Comparison of ENCODE assay signal across 28 cellular contexts in the genomic region with DNA sequence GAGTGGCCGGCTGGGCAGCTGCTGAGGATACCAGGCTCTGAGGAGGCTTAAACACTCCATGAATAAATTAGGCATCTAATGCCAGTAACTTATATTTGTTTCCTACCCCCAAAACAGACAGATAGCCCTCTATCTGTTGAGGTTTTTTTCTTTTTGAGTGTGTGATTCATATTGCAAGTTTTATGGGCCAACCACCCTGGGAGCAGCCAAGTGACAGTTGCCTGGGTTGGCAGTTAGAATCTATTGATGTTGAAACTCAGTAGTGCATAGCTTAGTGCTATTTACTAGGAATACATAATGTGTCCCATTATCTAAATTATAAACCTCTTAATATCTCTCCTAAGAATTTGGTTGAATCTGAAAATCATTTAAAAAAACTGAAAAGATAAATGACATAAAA.
"Had no signal": no experiment of that assay in that cellular context is flagged by ENCODE, and none has a peak within 500 bp of the region (broad histone marks: within the 10 kb centered on the region; RNA-seq: fewer than 3 reads in every experiment).

No MANE protein-coding gene starts in this region.

- H2AFZ ChIP-seq: neural progenitor cell, parathyroid adenoma had no signal

- H3K27ac ChIP-seq: esophagus squamous epithelium, heart right ventricle, left lung, neural progenitor cell, parathyroid adenoma, right lobe of liver, suprapubic skin, transverse colon, upper lobe of right lung, uterus had no signal

- H3K4me1 Mint-ChIP-seq: stimulated activated naive CD8-positive, alpha-beta T cell treated with anti-CD3 and anti-CD28 coated beads, Interleukin-15, amount 100 ng/mL, for 72 hours had no signal

- H3K9ac ChIP-seq: neural progenitor cell, parathyroid adenoma had no signal

- H3K79me2 ChIP-seq: parathyroid adenoma had no signal

- H3K27ac Mint-ChIP-seq: effector memory CD8-positive, alpha-beta T cell; naive thymus-derived CD4-positive, alpha-beta T cell; nephron; neural progenitor cell; progenitor cell of endocrine pancreas; stimulated activated naive CD8-positive, alpha-beta T cell treated with anti-CD3 and anti-CD28 coated beads, Interleukin-15, amount 100 ng/mL, for 72 hours had no signal

- DNase-seq: effector memory CD8-positive, alpha-beta T cell; erythroblast; esophagus squamous epithelium; foreskin melanocyte; glutamatergic neuron; heart right ventricle; hippocampal formation; left cardiac atrium; left lung; mesenchymal stem cell; midbrain; naive thymus-derived CD4-positive, alpha-beta T cell; right lobe of liver; stimulated activated CD4-positive, alpha-beta T cell treated with anti-CD3 and anti-CD28 coated beads, Interleukin-12 subunit alpha, Interleukin-12 subunit beta, amount 100 ng/mL, for 4 hours; stimulated activated CD4-positive, alpha-beta T cell treated with anti-CD3 and anti-CD28 coated beads, Interleukin-1b, Interleukin-23, amount 100 ng/mL, for 48 hours; stimulated activated CD4-positive, alpha-beta T cell treated with anti-CD3 and anti-CD28 coated beads, Interleukin-4, amount 100 ng/mL, for 1 hour; stimulated activated CD8-positive, alpha-beta memory T cell treated with anti-CD3 and anti-CD28 coated beads, Interleukin-4, amount 100 ng/mL, for 48 hours; stimulated activated naive CD4-positive, alpha-beta T cell; stimulated activated naive CD8-positive, alpha-beta T cell treated with anti-CD3 and anti-CD28 coated beads, Interleukin-15, amount 100 ng/mL, for 72 hours; transverse colon; upper lobe of right lung; uterus had no signal

- H3K4me2 ChIP-seq: neural progenitor cell, smooth muscle cell had no signal

- H3K36me3 ChIP-seq: esophagus squamous epithelium, heart right ventricle, left lung, neural progenitor cell, right lobe of liver, suprapubic skin, transverse colon, upper lobe of right lung, uterus had no signal

- H3K9me3 Mint-ChIP-seq: effector memory CD8-positive, alpha-beta T cell; nephron; neural progenitor cell; stimulated activated naive CD8-positive, alpha-beta T cell treated with anti-CD3 and anti-CD28 coated beads, Interleukin-15, amount 100 ng/mL, for 72 hours had no signal

- H3K4me1 ChIP-seq: esophagus squamous epithelium, heart right ventricle, left lung, parathyroid adenoma, right lobe of liver, suprapubic skin, transverse colon, upper lobe of right lung, uterus had no signal

- H3K4me3 Mint-ChIP-seq: effector memory CD8-positive, alpha-beta T cell; naive thymus-derived CD4-positive, alpha-beta T cell; nephron; neural progenitor cell; stimulated activated naive CD8-positive, alpha-beta T cell treated with anti-CD3 and anti-CD28 coated beads, Interleukin-15, amount 100 ng/mL, for 72 hours had no signal

- H3K27me3 ChIP-seq: neural progenitor cell, right lobe of liver, transverse colon, upper lobe of right lung, uterus had no signal

- H3K9me3 ChIP-seq: esophagus squamous epithelium, heart right ventricle, left lung, right lobe of liver, suprapubic skin, transverse colon, upper lobe of right lung, uterus had no signal

- H3K36me3 Mint-ChIP-seq: naive thymus-derived CD4-positive, alpha-beta T cell; neural progenitor cell had no signal

- H3K4me3 ChIP-seq: esophagus squamous epithelium, heart right ventricle, left lung, neural progenitor cell, right lobe of liver, smooth muscle cell, suprapubic skin, transverse colon, upper lobe of right lung, uterus had no signal
